Comparison of ENCODE assay signal across 12 cellular contexts in the genomic region with DNA sequence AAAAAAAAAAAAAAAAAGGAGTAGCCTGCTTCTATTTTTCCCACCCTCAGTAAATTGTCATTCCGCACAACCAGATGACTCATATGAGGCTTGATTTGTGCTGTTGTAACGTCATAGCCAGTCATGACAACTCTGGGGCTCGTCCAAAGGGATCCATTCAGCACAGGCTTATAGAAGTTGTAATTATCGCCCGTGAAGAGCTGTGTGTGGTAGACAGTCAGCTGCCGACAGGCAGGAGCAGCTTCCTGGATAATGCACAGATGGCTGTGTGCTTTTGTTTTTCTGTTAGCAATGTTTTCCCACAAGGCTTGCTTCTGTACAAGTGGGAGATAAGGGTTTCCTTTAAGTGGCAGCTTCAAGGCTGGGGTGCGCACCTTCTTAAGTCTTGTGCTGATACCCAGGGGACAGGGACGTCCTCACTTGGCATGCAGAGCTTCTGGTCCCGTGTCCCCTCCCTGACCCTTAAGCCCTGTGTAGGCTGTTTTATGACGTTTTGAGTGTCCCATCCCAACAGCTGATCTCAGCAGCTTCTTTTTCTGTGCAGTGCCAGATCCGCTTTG. TPM values are rescaled to one million over a fixed set of nuclear protein-coding genes. Genes with fewer than 3 reads are reported as not detected.
DNase-seq lines count a peak whose midpoint lies in the region; ATAC-seq and TF ChIP-seq lines count a peak whose summit lies in the region.
"Had no signal": no experiment of that assay in that cellular context is flagged by ENCODE, and none has a peak within 500 bp of the region (broad histone marks: within the 10 kb centered on the region; RNA-seq: fewer than 3 reads in every experiment).

No MANE protein-coding gene starts in this region.

- H3K4me3 ChIP-seq in cardiac muscle cell: no peak overlapping the region
- H3K4me3 ChIP-seq in tibial nerve: no peak overlapping the region

- no peaks in the 10 kb centered on the region for H3K36me3 ChIP-seq in cardiac muscle cell
- H3K36me3 ChIP-seq in tibial nerve: peaks cover 0 to 66% (median 0%) of the 10 kb centered on the region in 3 donors

- no peak for TF ChIP-seq POLR2A in tibial nerve (IDR thresholded peaks at IDR 0.05)

- H3K27me3 ChIP-seq in cardiac muscle cell (no peaks in the 10 kb centered on the region), foreskin keratinocyte (no peaks in the 10 kb centered on the region), tibial nerve (no peaks in the 10 kb centered on the region)

- H3K27ac ChIP-seq in cardiac muscle cell (peak overlapping the region; percentile 73), foreskin keratinocyte (no peak overlapping the region), tibial nerve (no peak overlapping the region)

- H3K9me3 Mint-ChIP-seq in activated naive CD4-positive, alpha-beta T cell treated with anti-CD3 and anti-CD28 coated beads for 36 hours: no peaks in the 10 kb centered on the region
- H3K9me3 Mint-ChIP-seq: activated naive CD4-positive, alpha-beta T cell treated with anti-CD3 and anti-CD28 coated beads, Interleukin-2, amount 10 ng/mL, durations not matched to agents 7 days and 5 days had no signal

- TF ChIP-seq CTCF in cardiac muscle cell (IDR thresholded peaks at IDR 0.05; ENCODE audit: low read depth, low read length) (no peak), foreskin keratinocyte (conservative IDR thresholded peaks at IDR 0.05) (no peak), tibial nerve (IDR thresholded peaks at IDR 0.05) (no peak)

- WGBS in tibial nerve, 2 donors: 47 to 52% methylated on average over 11 of the region's 11 CpGs

- H3K36me3 Mint-ChIP-seq in activated naive CD4-positive, alpha-beta T cell treated with anti-CD3 and anti-CD28 coated beads for 36 hours (ENCODE audit: low read depth): no peaks in the 10 kb centered on the region
- H3K36me3 Mint-ChIP-seq: activated naive CD4-positive, alpha-beta T cell treated with anti-CD3 and anti-CD28 coated beads, Interleukin-2, amount 10 ng/mL, durations not matched to agents 7 days and 5 days had no signal

- intact Hi-C loops in Right ventricle myocardium superior (cut with DNase I): no loop called here
- intact Hi-C loops in activated naive CD4-positive, alpha-beta T cell treated with anti-CD3 and anti-CD28 coated beads for 36 hours (cut with micrococcal nuclease): no loop called here

- H3K4me1 Mint-ChIP-seq in activated naive CD4-positive, alpha-beta T cell treated with anti-CD3 and anti-CD28 coated beads for 36 hours (ENCODE audit: low read depth): no peaks in the 10 kb centered on the region
- H3K4me1 Mint-ChIP-seq: activated naive CD4-positive, alpha-beta T cell treated with anti-CD3 and anti-CD28 coated beads, Interleukin-2, amount 10 ng/mL, durations not matched to agents 7 days and 5 days had no signal

- ATAC-seq in Right ventricle myocardium superior (ENCODE audit: poor library complexity): no peak
- peak; percentile 55 for ATAC-seq in foreskin keratinocyte
- ATAC-seq in GM21786 (IDR thresholded peaks at IDR 0.05; ENCODE audit: unreplicated experiment): no peak

- H3K27ac Mint-ChIP-seq in activated naive CD4-positive, alpha-beta T cell treated with anti-CD3 and anti-CD28 coated beads for 36 hours: no peak overlapping the region
- H3K27ac Mint-ChIP-seq: activated naive CD4-positive, alpha-beta T cell treated with anti-CD3 and anti-CD28 coated beads, Interleukin-2, amount 10 ng/mL, durations not matched to agents 7 days and 5 days had no signal

- H3K9me3 ChIP-seq in cardiac muscle cell (ENCODE audit: low read depth) (no peaks in the 10 kb centered on the region), tibial nerve (no peaks in the 10 kb centered on the region)

- no peak overlapping the region for H3K4me3 Mint-ChIP-seq in activated naive CD4-positive, alpha-beta T cell treated with anti-CD3 and anti-CD28 coated beads for 36 hours
- H3K4me3 Mint-ChIP-seq: activated naive CD4-positive, alpha-beta T cell treated with anti-CD3 and anti-CD28 coated beads, Interleukin-2, amount 10 ng/mL, durations not matched to agents 7 days and 5 days had no signal

- H3K4me1 ChIP-seq in cardiac muscle cell (ENCODE audit: low read depth) (peaks cover 8% of the 10 kb centered on the region), foreskin keratinocyte (no peaks in the 10 kb centered on the region), tibial nerve (no peaks in the 10 kb centered on the region)

- CTCF ChIA-PET in activated naive CD4-positive, alpha-beta T cell treated with anti-CD3 and anti-CD28 coated beads for 36 hours (lab: Charles Lee): no interaction called here

- TF ChIP-seq EP300 in tibial nerve (IDR thresholded peaks at IDR 0.05): no peak

- no peaks in the 10 kb centered on the region for H3K27me3 Mint-ChIP-seq in activated naive CD4-positive, alpha-beta T cell treated with anti-CD3 and anti-CD28 coated beads for 36 hours (ENCODE audit: low read depth)
- H3K27me3 Mint-ChIP-seq: activated naive CD4-positive, alpha-beta T cell treated with anti-CD3 and anti-CD28 coated beads, Interleukin-2, amount 10 ng/mL, durations not matched to agents 7 days and 5 days had no signal

- DNase-seq in cardiac muscle cell (ENCODE audit: low read depth in 1 of 2, low spot score in 1 of 2) (peak; percentile 58 to 96), Right ventricle myocardium superior (no peak), RKO (ENCODE audit: low spot score) (peak; percentile 61), foreskin keratinocyte (no peak), tibial nerve (ENCODE audit: low spot score in 2 of 2) (no peak), kidney glomerular epithelial cell (lab: John Stamatoyannopoulos, UW) (no peak)
- DNase-seq in activated naive CD4-positive, alpha-beta T cell treated with anti-CD3 and anti-CD28 coated beads for 36 hours: no peak
- DNase-seq: activated naive CD4-positive, alpha-beta T cell treated with anti-CD3 and anti-CD28 coated beads, Interleukin-2, amount 10 ng/mL, durations not matched to agents 7 days and 5 days; NCI-H446; retina had no signal

RNA-seq across cellular contexts. Expression of gene SNX29, which starts 26.0 kb away (rescaled TPM):
- total RNA-seq in cardiac muscle cell: 5.7 and 7.2 TPM in 2 replicates
- polyA plus RNA-seq in cardiac muscle cell: 7.7 and 18.7 TPM in 2 replicates
- 16.5 TPM for total RNA-seq in Right ventricle myocardium superior
- 17.2 and 19.7 TPM in 2 replicates for total RNA-seq in foreskin keratinocyte
- 4.4 and 4.6 TPM in 2 replicates for polyA plus RNA-seq in foreskin keratinocyte
- total RNA-seq in tibial nerve: 10 to 100 TPM; 23.9 to 45.7 (median 36.1) TPM
- total RNA-seq in activated naive CD4-positive, alpha-beta T cell treated with anti-CD3 and anti-CD28 coated beads for 36 hours: 10 to 100 TPM in 1 of 2 experiments, 1 to 10 TPM in 1; 9.7 to 11.2 TPM

RNA-seq across cellular contexts. Expression of gene TNFRSF17, which starts 37.5 kb away (rescaled TPM):
- not detected in 2 replicates for total RNA-seq in cardiac muscle cell
- polyA plus RNA-seq in cardiac muscle cell: 0.55 TPM in 1 of 2 replicates, not detected in the other
- total RNA-seq in Right ventricle myocardium superior: not detected
- not detected in 2 replicates for total RNA-seq in foreskin keratinocyte
- not detected in 2 replicates for polyA plus RNA-seq in foreskin keratinocyte
- total RNA-seq in tibial nerve: not detected
- total RNA-seq in activated naive CD4-positive, alpha-beta T cell treated with anti-CD3 and anti-CD28 coated beads for 36 hours: not detected
- total RNA-seq: lower leg skin had no signal

Comparison
In these comparisons a context has a peak if more than half of its experiments do, and no peak if none do; other contexts are left out.
1. DNase-seq: peak in cardiac muscle cell (2 of 2) and RKO (single experiment); none in Right ventricle myocardium superior (single experiment), foreskin keratinocyte (0 of 2), tibial nerve (0 of 2), kidney glomerular epithelial cell (single experiment) and activated naive CD4-positive, alpha-beta T cell treated with anti-CD3 and anti-CD28 coated beads for 36 hours (single experiment).